In genomic region chr6:148508401-148509151, GRCh38 we compare ENCODE assay signal across 8 cellular contexts.
DNase-seq lines count a peak whose midpoint lies in the region; ATAC-seq and TF ChIP-seq lines count a peak whose summit lies in the region.

No MANE protein-coding gene starts in this region.

- H4K8ac ChIP-seq in IMR-90 (ENCODE audit: low read depth in 2 of 2, low read length in 2 of 2) = peak overlapping the region; percentile 17 to 86

- CTCF ChIA-PET in IMR-90 (lab: Yijun Ruan, JAX) = interaction anchor here (0.6 to 1.4 kb wide), 5 partner anchors 10 to 328 kb away, joined by 3 to 6 read pairs (median 3); no protein-coding TSS in a partner anchor

- peak overlapping the region; percentile 40 for H2AK5ac ChIP-seq in IMR-90 (ENCODE audit: low read depth, low read length)

- H2AK9ac ChIP-seq in IMR-90 (replicated peaks; ENCODE audit: low read depth, low read length, poor library complexity) = peak overlapping the region; percentile 8

- peak overlapping the region; percentile 95 for H3K4me2 ChIP-seq in IMR-90 (ENCODE audit: low read depth, low read length)

- H4K91ac ChIP-seq in IMR-90 (ENCODE audit: insufficient read depth, low read depth, low read length) = peak overlapping the region; percentile 77

- H2BK15ac ChIP-seq in IMR-90 (ENCODE audit: low read depth, low read length) = peak overlapping the region; percentile 86

- H3K56ac ChIP-seq in IMR-90 (ENCODE audit: extremely low read depth, insufficient read depth, low read length) = peak overlapping the region; percentile 71

- in situ Hi-C loops in IMR-90 (cut with MboI; ENCODE audit: low sequenced_read_pairs) = no loop called here

- intact Hi-C loops in IMR-90 (cut with micrococcal nuclease) (no loop called here), colonic mucosa (cut with DNase I) (no loop called here)

- WGBS in IMR-90 (ENCODE audit: extremely low coverage in 2 of 2, insufficient read length in 1 of 2), 2 experiments = 20% methylated on average over 1 of the region's 15 CpGs; no CpG with 5 or more reads in 1 of the 2 experiments

- peaks cover 30 to 61% of the 10 kb centered on the region in 2 experiments for H3K79me1 ChIP-seq in IMR-90 (ENCODE audit: low read depth in 1 of 2, low read length in 2 of 2)

- H3K4ac ChIP-seq in IMR-90 (ENCODE audit: low read depth, low read length) = peak overlapping the region; percentile 91

- TF ChIP-seq CTCF in IMR-90 (conservative IDR thresholded peaks at IDR 0.05; ENCODE audit: low read depth, low read length) (no peak), colonic mucosa (IDR thresholded peaks at IDR 0.05) (no peak)

- TF ChIP-seq POLR2A in IMR-90 (IDR thresholded peaks at IDR 0.05; ENCODE audit: low read depth, low read length) = no peak; the same call in 1 of the 2 replicates

- no peaks in the 10 kb centered on the region; the same call in 1 of the 2 replicates for H4K20me1 ChIP-seq in IMR-90 (ENCODE audit: insufficient read depth, low read length)

- ATAC-seq in IMR-90 (ENCODE audit: low read depth) (peak; percentile 50), GM18870 (IDR thresholded peaks at IDR 0.05; ENCODE audit: unreplicated experiment) (no peak), GM21619 (IDR thresholded peaks at IDR 0.05; ENCODE audit: unreplicated experiment) (no peak), GM18498 (IDR thresholded peaks at IDR 0.05; ENCODE audit: unreplicated experiment) (no peak)

- H3K23ac ChIP-seq in IMR-90 (ENCODE audit: low read depth, low read length) = peak overlapping the region; percentile 96

- TF ChIP-seq RAD21 in IMR-90 (IDR thresholded peaks at IDR 0.05; ENCODE audit: low read length) = no peak

- H3K4me1 ChIP-seq in IMR-90 (ENCODE audit: control insufficient read depth, insufficient read depth, low read length) = peaks cover 16% of the 10 kb centered on the region
- H3K4me1 ChIP-seq in colonic mucosa = no peaks in the 10 kb centered on the region
- H3K4me1 ChIP-seq in subcutaneous abdominal adipose tissue (ENCODE audit: control insufficient read depth in 5 of 5, insufficient read depth in 5 of 5, low read length in 5 of 5) = peaks cover 9 to 52% (median 47%) of the 10 kb centered on the region in 5 donors

- H4K5ac ChIP-seq in IMR-90 (ENCODE audit: low read depth, low read length) = peak overlapping the region; percentile 83

- peak overlapping the region; percentile 77 for H2AFZ ChIP-seq in IMR-90 (replicated peaks; ENCODE audit: low read length, poor library complexity)

- peak overlapping the region; percentile 87 for H2BK5ac ChIP-seq in IMR-90 (ENCODE audit: low read depth, low read length, poor library complexity, severe bottlenecking)

- H3K36me3 ChIP-seq in IMR-90 (ENCODE audit: control insufficient read depth, insufficient read depth, low read length) = no peaks in the 10 kb centered on the region
- H3K36me3 ChIP-seq in colonic mucosa = no peaks in the 10 kb centered on the region
- peaks cover 0 to 3% (median 0%) of the 10 kb centered on the region in 5 donors for H3K36me3 ChIP-seq in subcutaneous abdominal adipose tissue (ENCODE audit: control insufficient read depth in 5 of 5, insufficient read depth in 5 of 5, low read length in 5 of 5)

- H2BK20ac ChIP-seq in IMR-90 (ENCODE audit: low read depth, low read length) = peak overlapping the region; percentile 58

- POLR2A ChIA-PET in IMR-90 (lab: Charles Lee; ENCODE audit: unreplicated experiment) = interaction anchor here (0.6 to 1.2 kb wide), 3 partner anchors 13 to 275 kb away, joined by 3 to 5 read pairs (median 3); no protein-coding TSS in a partner anchor

- H3K18ac ChIP-seq in IMR-90 (ENCODE audit: low read depth, low read length) = peak overlapping the region; percentile 84

- H3K9me1 ChIP-seq in IMR-90 (ENCODE audit: insufficient read depth, low read length) = peaks cover 12% of the 10 kb centered on the region

- H3K27me3 ChIP-seq in IMR-90 (ENCODE audit: control insufficient read depth, insufficient read depth, low read length) (no peaks in the 10 kb centered on the region), colonic mucosa (no peaks in the 10 kb centered on the region), layer of hippocampus (ENCODE audit: control insufficient read depth, insufficient read depth, low read length) (no peaks in the 10 kb centered on the region), subcutaneous abdominal adipose tissue (ENCODE audit: control insufficient read depth in 5 of 5, insufficient read depth in 4 of 5, low read length in 5 of 5) (no peaks in the 10 kb centered on the region)

- no peaks in the 10 kb centered on the region for H3K9me3 ChIP-seq in IMR-90 (ENCODE audit: control insufficient read depth, insufficient read depth, low read length)
- no peaks in the 10 kb centered on the region for H3K9me3 ChIP-seq in colonic mucosa
- H3K9me3 ChIP-seq in subcutaneous abdominal adipose tissue (ENCODE audit: control insufficient read depth in 5 of 5, low read length in 5 of 5) = no peaks in the 10 kb centered on the region

- DNase-seq in IMR-90 (peak; percentile 83), colonic mucosa (no peak), NCI-H146 treated with DMSO at 0.1 percent for 48 hours (lab: John Stamatoyannopoulos, UW; ENCODE audit: unreplicated experiment) (no peak)

- BruUV-seq in IMR-90 (replicated peaks; lab: Mats Ljungman, UMichigan) = TSS peak; percentile 41

- H3K9ac ChIP-seq in IMR-90 (ENCODE audit: low read depth, low read length) = peak overlapping the region; percentile 99
- peak overlapping the region; percentile 40 to 53 for H3K9ac ChIP-seq in colonic mucosa (ENCODE audit: low read depth in 2 of 2, low read length in 2 of 2)
- peak overlapping the region; percentile 71 to 96 (median 83) for H3K9ac ChIP-seq in subcutaneous abdominal adipose tissue (ENCODE audit: low read length in 5 of 5)

- H2BK120ac ChIP-seq in IMR-90 (ENCODE audit: low read depth, low read length) = peak overlapping the region; percentile 90

- H3K4me3 ChIP-seq in IMR-90 (ENCODE audit: insufficient read depth, low read depth, low read length) = peak overlapping the region; percentile 60
- peak overlapping the region; percentile 12 for H3K4me3 ChIP-seq in colonic mucosa
- peak overlapping the region; percentile 82 to 98 (median 86) for H3K4me3 ChIP-seq in subcutaneous abdominal adipose tissue (ENCODE audit: low read depth in 1 of 5, low read length in 5 of 5)

- H3K27ac ChIP-seq in IMR-90 (ENCODE audit: insufficient read depth, low read length) (peak overlapping the region; percentile 98), colonic mucosa (peak overlapping the region; percentile 63), layer of hippocampus (ENCODE audit: low read depth, low read length) (peak overlapping the region; percentile 86), subcutaneous abdominal adipose tissue (ENCODE audit: low read depth, low read length) (peak overlapping the region; percentile 94)

- peak overlapping the region; percentile 89 for H3K14ac ChIP-seq in IMR-90 (replicated peaks; ENCODE audit: low read depth, low read length)

- dilution Hi-C loops in IMR-90 (cut with HindIII; ENCODE audit: low sequenced_read_pairs, unreplicated experiment) = no loop called here

TF ChIP-seq in IMR-90, 13 proteins besides CTCF, POLR2A, EP300 and RAD21:
- no peak for TF ChIP-seq CHD1 (IDR thresholded peaks at IDR 0.05; ENCODE audit: low read depth, low read length)
- TF ChIP-seq BHLHE40 (IDR thresholded peaks at IDR 0.05; ENCODE audit: low read depth, low read length) = 0 out of 2 replicates have a peak, but pooled peaks have one; percentile 4
- TF ChIP-seq RCOR1 (IDR thresholded peaks at IDR 0.05; ENCODE audit: insufficient replicate concordance, low read length) = no peak
- no peak for TF ChIP-seq FOS (IDR thresholded peaks at IDR 0.05; ENCODE audit: low read depth, low read length)
- TF ChIP-seq, protein P1, sequence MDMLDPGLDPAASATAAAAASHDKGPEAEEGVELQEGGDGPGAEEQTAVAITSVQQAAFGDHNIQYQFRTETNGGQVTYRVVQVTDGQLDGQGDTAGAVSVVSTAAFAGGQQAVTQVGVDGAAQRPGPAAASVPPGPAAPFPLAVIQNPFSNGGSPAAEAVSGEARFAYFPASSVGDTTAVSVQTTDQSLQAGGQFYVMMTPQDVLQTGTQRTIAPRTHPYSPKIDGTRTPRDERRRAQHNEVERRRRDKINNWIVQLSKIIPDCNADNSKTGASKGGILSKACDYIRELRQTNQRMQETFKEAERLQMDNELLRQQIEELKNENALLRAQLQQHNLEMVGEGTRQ (IDR thresholded peaks at IDR 0.05; ENCODE audit: low read depth, low read length) = no peak
- TF ChIP-seq RFX5 (IDR thresholded peaks at IDR 0.05; ENCODE audit: low read depth, low read length) = no peak
- TF ChIP-seq ELK1 (IDR thresholded peaks at IDR 0.05; ENCODE audit: borderline replicate concordance, low read depth, low read length) = no peak
- 0 out of 2 replicates have a peak, but pooled peaks have one; percentile 1 for TF ChIP-seq SMC3 (IDR thresholded peaks at IDR 0.05; ENCODE audit: low read depth, low read length)
- no peak for TF ChIP-seq MXI1 (IDR thresholded peaks at IDR 0.05; ENCODE audit: borderline replicate concordance, low read depth, low read length)
- no peak for TF ChIP-seq CEBPB (IDR thresholded peaks at IDR 0.05; ENCODE audit: low read depth, low read length)
- no peak for TF ChIP-seq MAZ (IDR thresholded peaks at IDR 0.05; ENCODE audit: borderline replicate concordance, low read depth, low read length)

Comparison
In these comparisons a context has a peak if more than half of its experiments do, and no peak if none do; other contexts are left out.
1. H3K4me3 ChIP-seq: peak in every context shown above with its lines; median percentile 86 in subcutaneous abdominal adipose tissue; 60 in IMR-90; 12 in colonic mucosa.
2. H3K9ac ChIP-seq: peak in every context shown above with its lines; median percentile 99 in IMR-90; 83 in subcutaneous abdominal adipose tissue; 46 in colonic mucosa.